In genomic region chr11:123494195-123495050, GRCh38 we compare ENCODE assay signal across 1 cellular context.
TF ChIP-seq lines count a peak whose summit lies in the region.

No MANE protein-coding gene starts in this region.

TF ChIP-seq in GM23338, 12 proteins besides CTCF, POLR2A, EP300 and RAD21 (continued from another document):
- no peak for TF ChIP-seq REST (IDR thresholded peaks at IDR 0.05; ENCODE audit: unreplicated experiment)
- TF ChIP-seq EZH2 (IDR thresholded peaks at IDR 0.05; ENCODE audit: low read depth, unreplicated experiment): no peak
- TF ChIP-seq ZNF462 (CRISPR knock-in tag; IDR thresholded peaks at IDR 0.05): no peak
- TF ChIP-seq CREB1 (CRISPR knock-in tag; IDR thresholded peaks at IDR 0.05; ENCODE audit: low read depth): no peak
- no peak for TF ChIP-seq ZNF114 (CRISPR knock-in tag; IDR thresholded peaks at IDR 0.05)
- no peak for TF ChIP-seq STAT1 (IDR thresholded peaks at IDR 0.05; ENCODE audit: unreplicated experiment)
- TF ChIP-seq JUNB (IDR thresholded peaks at IDR 0.05; ENCODE audit: unreplicated experiment): no peak
- no peak for TF ChIP-seq ETS1 (IDR thresholded peaks at IDR 0.05)
- TF ChIP-seq NANOG (IDR thresholded peaks at IDR 0.05; ENCODE audit: borderline replicate concordance): no peak
- TF ChIP-seq EZH2phosphoT487 (IDR thresholded peaks at IDR 0.05; ENCODE audit: unreplicated experiment): no peak
- no peak for TF ChIP-seq POLR2AphosphoS5 (IDR thresholded peaks at IDR 0.05; ENCODE audit: low read depth)
TF ChIP-seq in GM23338: peak in this region for 0.
